Comparison of ENCODE assay signal across 8 cellular contexts in the genomic region with DNA sequence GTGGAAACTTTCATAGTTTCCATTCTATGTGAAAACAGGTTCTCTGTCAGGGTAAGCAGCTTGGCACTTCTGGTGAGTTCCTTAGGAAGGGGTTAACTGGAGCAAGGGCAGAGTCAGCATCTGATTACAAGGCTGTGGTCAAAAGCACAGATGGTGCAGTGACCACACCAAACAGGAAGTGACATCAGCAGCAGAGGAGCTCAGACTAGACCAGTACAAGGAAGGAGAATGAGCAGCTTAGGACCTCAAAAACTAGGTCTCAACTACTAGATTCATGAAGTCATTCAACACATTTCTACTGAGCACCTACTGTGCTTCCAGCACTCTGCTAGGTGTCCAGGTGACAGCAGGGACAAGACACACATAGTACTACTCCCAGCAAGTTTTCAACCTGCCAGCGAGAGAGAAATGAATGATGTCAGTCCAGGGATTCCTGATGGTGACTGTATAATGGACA.
DNase-seq lines count a peak whose midpoint lies in the region; ATAC-seq, FAIRE-seq and TF ChIP-seq lines count a peak whose summit lies in the region.

No MANE protein-coding gene starts in this region.

- intact Hi-C loops in sigmoid colon (cut with DNase I), result no loop called here

- peak; percentile 38 for ATAC-seq in GM19468 (IDR thresholded peaks at IDR 0.05; ENCODE audit: extremely low read depth, unreplicated experiment)
- peak; percentile 91 for ATAC-seq in HG03565 (IDR thresholded peaks at IDR 0.05; ENCODE audit: unreplicated experiment)
- ATAC-seq in GM21526 (IDR thresholded peaks at IDR 0.05; ENCODE audit: low FRiP score, unreplicated experiment), result no peak

- no peak overlapping the region for H3K4me3 ChIP-seq in BLaER1 treated with 17β-estradiol and CSF1 and Interleukin-3, amounts not matched to agents 10 nM and 100 nM
- no peak overlapping the region for H3K4me3 ChIP-seq in bronchial epithelial cell (ENCODE audit: low read depth, low read length)
- no peak overlapping the region for H3K4me3 ChIP-seq in sigmoid colon

- TF ChIP-seq EP300 in sigmoid colon (IDR thresholded peaks at IDR 0.05), result no peak

- 95% methylated on average over 1 of the region's 1 CpG for WGBS in sigmoid colon, 2 donors

- peak overlapping the region in 3 of 11 experiments; percentile 32 to 72 (median 63); a peak in 4 of 22 replicates for H3K9ac ChIP-seq in BLaER1 treated with 17β-estradiol and CSF1 and Interleukin-3, amounts not matched to agents 10 nM and 100 nM

- peak; percentile 7 for DNase-seq in bronchial epithelial cell (ENCODE audit: low read depth)
- no peak for DNase-seq in sigmoid colon
- DNase-seq in NCI-H1105 (lab: John Stamatoyannopoulos, UW), result no peak
- DNase-seq in HPDE6-E6E7 (ENCODE audit: extremely low spot score), result no peak

- peaks cover 0 to 8% (median 0%) of the 10 kb centered on the region in 11 experiments; a peak in 1 of 22 replicates for H4K20me1 ChIP-seq in BLaER1 treated with 17β-estradiol and CSF1 and Interleukin-3, amounts not matched to agents 10 nM and 100 nM

- H3K4me1 ChIP-seq in BLaER1 treated with 17β-estradiol and CSF1 and Interleukin-3, amounts not matched to agents 10 nM and 100 nM, result peaks cover 0 to 37% (median 8%) of the 10 kb centered on the region in 10 experiments; a peak in 12 of 20 replicates
- H3K4me1 ChIP-seq in sigmoid colon, result peaks cover 0 to 33% (median 2%) of the 10 kb centered on the region in 4 donors

- no peak for TF ChIP-seq POLR2A in sigmoid colon (IDR thresholded peaks at IDR 0.05)

- peak overlapping the region in 5 of 11 experiments; percentile 31 to 93 (median 72); a peak in 10 of 22 replicates for H3K27ac ChIP-seq in BLaER1 treated with 17β-estradiol and CSF1 and Interleukin-3, amounts not matched to agents 10 nM and 100 nM
- H3K27ac ChIP-seq in sigmoid colon, result peak overlapping the region; percentile 50 to 86 (median 72)

- peaks cover 0 to 20% (median 8%) of the 10 kb centered on the region in 11 experiments; a peak in 12 of 22 replicates for H3K9me3 ChIP-seq in BLaER1 treated with 17β-estradiol and CSF1 and Interleukin-3, amounts not matched to agents 10 nM and 100 nM (replicated peaks in 1 of 11)
- no peaks in the 10 kb centered on the region for H3K9me3 ChIP-seq in sigmoid colon

- no peaks in the 10 kb centered on the region for H3K36me3 ChIP-seq in BLaER1 treated with 17β-estradiol and CSF1 and Interleukin-3, amounts not matched to agents 10 nM and 100 nM
- H3K36me3 ChIP-seq in bronchial epithelial cell (ENCODE audit: control insufficient read depth, insufficient read depth, low read length) (no peaks in the 10 kb centered on the region), sigmoid colon (no peaks in the 10 kb centered on the region)

- H3K27me3 ChIP-seq in BLaER1 treated with 17β-estradiol and CSF1 and Interleukin-3, amounts not matched to agents 10 nM and 100 nM, result peaks cover 88 to 98% (median 93%) of the 10 kb centered on the region in 11 experiments
- no peaks in the 10 kb centered on the region for H3K27me3 ChIP-seq in bronchial epithelial cell (ENCODE audit: control insufficient read depth, insufficient read depth, low read length)
- no peaks in the 10 kb centered on the region for H3K27me3 ChIP-seq in sigmoid colon

- TF ChIP-seq CTCF in bronchial epithelial cell (IDR thresholded peaks at IDR 0.05; ENCODE audit: insufficient read depth, low read length, severe bottlenecking) (no peak), sigmoid colon (IDR thresholded peaks at IDR 0.05) (no peak)

- no peak for FAIRE-seq in bronchial epithelial cell (lab: Jason Lieb, UNC)

- H3K4me2 ChIP-seq in BLaER1 treated with 17β-estradiol and CSF1 and Interleukin-3, amounts not matched to agents 10 nM and 100 nM, result peak overlapping the region in 8 of 11 experiments; percentile 3 to 76 (median 36); a peak in 15 of 22 replicates
